29 cellular contexts compared by ENCODE assay signal in the genomic region with DNA sequence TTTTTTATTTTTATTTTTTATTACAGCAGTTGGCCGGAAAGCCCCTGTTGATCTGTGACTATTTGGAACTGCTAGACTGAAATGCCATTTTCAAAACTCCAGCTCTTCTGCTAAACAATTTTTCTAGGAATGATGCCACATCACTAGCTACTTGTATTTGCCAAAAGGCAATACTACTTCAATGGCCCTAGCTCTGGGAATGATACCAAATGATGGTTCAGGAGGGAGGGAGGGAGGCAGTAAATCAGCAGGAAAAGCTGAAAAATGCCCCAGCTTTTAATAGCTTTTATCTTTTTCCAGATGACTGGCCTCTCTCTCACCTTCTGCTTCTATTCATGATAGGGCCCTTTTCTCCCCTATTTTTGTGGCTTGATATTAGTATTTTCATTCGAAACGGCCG. TPM values are rescaled to one million over a fixed set of nuclear protein-coding genes. Genes with fewer than 3 reads are reported as not detected.
"Had no signal": no experiment of that assay in that cellular context is flagged by ENCODE, and none has a peak within 500 bp of the region (broad histone marks: within the 10 kb centered on the region; RNA-seq: fewer than 3 reads in every experiment).

No MANE protein-coding gene starts in this region.

- H3K4me3 ChIP-seq: body of pancreas, esophagus squamous epithelium had no signal

- H3K9me3 ChIP-seq: body of pancreas, esophagus squamous epithelium had no signal

- ATAC-seq: activated CD4-positive, CD25-positive, alpha-beta regulatory T cell treated with anti-CD3 and anti-CD28 coated beads, Interleukin-2, amount 50 U/mL, for 24 hours; activated CD8-positive, alpha-beta T cell treated with anti-CD3 and anti-CD28 coated beads, Interleukin-2, amount 10 ng/mL, durations not matched to agents 7 days and 5 days; activated T-helper 17 cell treated with anti-CD3 and anti-CD28 coated beads, Interleukin-2, amount 50 U/mL, for 72 hours; body of pancreas; T-helper 17 cell had no signal

- DNase-seq: activated B cell treated with CpG ODN at 0.5 μM for 24 hours; activated CD4-positive, alpha-beta T cell treated with anti-CD3 and anti-CD28 coated beads for 48 hours; activated CD4-positive, alpha-beta T cell treated with anti-CD3 and anti-CD28 coated beads, Interleukin-2, amount 50 U/mL, for 1 hour; activated CD4-positive, alpha-beta T cell treated with anti-CD3 and anti-CD28 coated beads, Interleukin-2, amount 50 U/mL, for 48 hours; activated CD8-positive, alpha-beta memory T cell treated with anti-CD3 and anti-CD28 coated beads, Interleukin-2, amount 50 U/mL, for 48 hours; activated CD8-positive, alpha-beta T cell treated with anti-CD3 and anti-CD28 coated beads, Interleukin-2, amount 10 ng/mL, durations not matched to agents 7 days and 5 days; activated effector memory CD4-positive, alpha-beta T cell treated with Interleukin-2 at 50 U/mL for 16 hours; activated gamma-delta T cell treated with Interleukin-2 at 50 U/mL for 16 hours; activated naive CD4-positive, alpha-beta T cell treated with anti-CD3 and anti-CD28 coated beads, Interleukin-2, amount 50 U/mL, for 16 hours; activated naive CD4-positive, alpha-beta T cell treated with Interleukin-2 at 50 U/mL for 16 hours; activated T-cell treated with anti-CD3 and anti-CD28 coated beads for 4 hours; activated T-cell treated with anti-CD3 and anti-CD28 coated beads, Interleukin-2, amount 50 U/mL, for 24 hours; amniotic stem cell; aorta; body of pancreas; cortex of kidney; effector CD8-positive, alpha-beta T cell; esophagus squamous epithelium; foreskin fibroblast; T-helper 1 cell; T-helper 17 cell; T1000; WERI-Rb-1 had no signal

- H3K27ac ChIP-seq: body of pancreas, epithelial cell of prostate, esophagus squamous epithelium, WERI-Rb-1 had no signal

- H3K36me3 ChIP-seq: esophagus squamous epithelium, WERI-Rb-1 had no signal

RNA-seq across cellular contexts. Expression of a gene that starts 2.6 kb away (rescaled TPM):
- total RNA-seq: activated CD8-positive, alpha-beta memory T cell treated with anti-CD3 and anti-CD28 coated beads for 36 hours; activated CD8-positive, alpha-beta T cell treated with anti-CD3 and anti-CD28 coated beads, Interleukin-2, amount 10 ng/mL, durations not matched to agents 7 days and 5 days; activated T-helper 17 cell treated with anti-CD3 and anti-CD28 coated beads, Interleukin-2, amount 50 U/mL, for 72 hours; dermis microvascular lymphatic vessel endothelial cell; endothelial cell of umbilical vein had no signal
